In the genomic region with DNA sequence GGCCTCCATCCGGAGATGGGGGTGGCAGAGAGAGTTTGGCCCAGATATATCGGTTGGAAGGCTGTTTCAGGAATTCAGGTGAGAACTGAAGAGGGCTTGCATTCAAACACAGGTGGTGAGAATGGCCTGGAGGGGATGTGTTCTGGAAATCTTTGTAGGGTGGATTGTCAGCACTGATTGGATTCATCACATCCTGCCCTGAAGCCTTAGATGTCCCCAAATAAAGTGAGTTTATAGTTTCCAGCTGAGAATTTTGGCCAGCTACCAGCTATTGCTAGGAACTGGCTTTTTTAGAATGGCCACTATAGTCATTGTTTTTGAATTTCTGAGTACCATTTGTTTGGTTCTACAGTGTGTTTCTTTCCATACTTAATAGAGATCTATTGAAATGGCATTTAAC, we compare ENCODE assay signal across 3 cellular contexts.
TF ChIP-seq lines count a peak whose summit lies in the region.

No MANE protein-coding gene starts in this region.

TF ChIP-seq in SK-N-SH, 30 proteins besides CTCF, POLR2A, EP300 and RAD21:
- TF ChIP-seq, protein P1, sequence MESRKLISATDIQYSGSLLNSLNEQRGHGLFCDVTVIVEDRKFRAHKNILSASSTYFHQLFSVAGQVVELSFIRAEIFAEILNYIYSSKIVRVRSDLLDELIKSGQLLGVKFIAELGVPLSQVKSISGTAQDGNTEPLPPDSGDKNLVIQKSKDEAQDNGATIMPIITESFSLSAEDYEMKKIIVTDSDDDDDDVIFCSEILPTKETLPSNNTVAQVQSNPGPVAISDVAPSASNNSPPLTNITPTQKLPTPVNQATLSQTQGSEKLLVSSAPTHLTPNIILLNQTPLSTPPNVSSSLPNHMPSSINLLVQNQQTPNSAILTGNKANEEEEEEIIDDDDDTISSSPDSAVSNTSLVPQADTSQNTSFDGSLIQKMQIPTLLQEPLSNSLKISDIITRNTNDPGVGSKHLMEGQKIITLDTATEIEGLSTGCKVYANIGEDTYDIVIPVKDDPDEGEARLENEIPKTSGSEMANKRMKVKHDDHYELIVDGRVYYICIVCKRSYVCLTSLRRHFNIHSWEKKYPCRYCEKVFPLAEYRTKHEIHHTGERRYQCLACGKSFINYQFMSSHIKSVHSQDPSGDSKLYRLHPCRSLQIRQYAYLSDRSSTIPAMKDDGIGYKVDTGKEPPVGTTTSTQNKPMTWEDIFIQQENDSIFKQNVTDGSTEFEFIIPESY (IDR thresholded peaks at IDR 0.05; ENCODE audit: borderline replicate concordance, low read depth), result no peak
- peak; percentile 53 for TF ChIP-seq CHD2 (IDR thresholded peaks at IDR 0.05; ENCODE audit: low read length, partially characterized antibody)
- TF ChIP-seq RXRA (IDR thresholded peaks at IDR 0.05; ENCODE audit: borderline replicate concordance, low read depth), result no peak
- TF ChIP-seq FOSL2 (IDR thresholded peaks at IDR 0.05; ENCODE audit: borderline replicate concordance, low read depth), result no peak
- TF ChIP-seq TCF12 (IDR thresholded peaks at IDR 0.05), result peak; percentile 63; the same call in 1 of the 2 replicates
- TF ChIP-seq JUND (IDR thresholded peaks at IDR 0.05), result no peak
- peak; percentile 92 for TF ChIP-seq RCOR1 (IDR thresholded peaks at IDR 0.05; ENCODE audit: low read length)
- no peak for TF ChIP-seq FOXM1 (IDR thresholded peaks at IDR 0.05; ENCODE audit: low read depth)
- TF ChIP-seq MXI1 (IDR thresholded peaks at IDR 0.05; ENCODE audit: low read depth, low read length), result no peak
- TF ChIP-seq NRF1 (IDR thresholded peaks at IDR 0.05; ENCODE audit: low read depth, low read length), result no peak
- 0 out of 2 replicates have a peak, but pooled peaks have one; percentile 22 for TF ChIP-seq GATA2 (CRISPR knock-in tag; IDR thresholded peaks at IDR 0.05)
- TF ChIP-seq, protein P2, sequence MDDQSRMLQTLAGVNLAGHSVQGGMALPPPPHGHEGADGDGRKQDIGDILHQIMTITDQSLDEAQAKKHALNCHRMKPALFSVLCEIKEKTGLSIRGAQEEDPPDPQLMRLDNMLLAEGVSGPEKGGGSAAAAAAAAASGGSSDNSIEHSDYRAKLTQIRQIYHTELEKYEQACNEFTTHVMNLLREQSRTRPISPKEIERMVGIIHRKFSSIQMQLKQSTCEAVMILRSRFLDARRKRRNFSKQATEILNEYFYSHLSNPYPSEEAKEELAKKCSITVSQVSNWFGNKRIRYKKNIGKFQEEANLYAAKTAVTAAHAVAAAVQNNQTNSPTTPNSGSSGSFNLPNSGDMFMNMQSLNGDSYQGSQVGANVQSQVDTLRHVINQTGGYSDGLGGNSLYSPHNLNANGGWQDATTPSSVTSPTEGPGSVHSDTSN (IDR thresholded peaks at IDR 0.05), result no peak

TF ChIP-seq in SK-N-SH treated with all-trans-retinoic acid at 6 μM for 48 hours, 23 proteins besides CTCF, POLR2A, EP300 and RAD21 (continued from another document):
- no peak for TF ChIP-seq ZNF8 (CRISPR knock-in tag; IDR thresholded peaks at IDR 0.05)
- TF ChIP-seq, protein P3, sequence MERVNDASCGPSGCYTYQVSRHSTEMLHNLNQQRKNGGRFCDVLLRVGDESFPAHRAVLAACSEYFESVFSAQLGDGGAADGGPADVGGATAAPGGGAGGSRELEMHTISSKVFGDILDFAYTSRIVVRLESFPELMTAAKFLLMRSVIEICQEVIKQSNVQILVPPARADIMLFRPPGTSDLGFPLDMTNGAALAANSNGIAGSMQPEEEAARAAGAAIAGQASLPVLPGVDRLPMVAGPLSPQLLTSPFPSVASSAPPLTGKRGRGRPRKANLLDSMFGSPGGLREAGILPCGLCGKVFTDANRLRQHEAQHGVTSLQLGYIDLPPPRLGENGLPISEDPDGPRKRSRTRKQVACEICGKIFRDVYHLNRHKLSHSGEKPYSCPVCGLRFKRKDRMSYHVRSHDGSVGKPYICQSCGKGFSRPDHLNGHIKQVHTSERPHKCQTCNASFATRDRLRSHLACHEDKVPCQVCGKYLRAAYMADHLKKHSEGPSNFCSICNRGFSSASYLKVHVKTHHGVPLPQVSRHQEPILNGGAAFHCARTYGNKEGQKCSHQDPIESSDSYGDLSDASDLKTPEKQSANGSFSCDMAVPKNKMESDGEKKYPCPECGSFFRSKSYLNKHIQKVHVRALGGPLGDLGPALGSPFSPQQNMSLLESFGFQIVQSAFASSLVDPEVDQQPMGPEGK (CRISPR knock-in tag; IDR thresholded peaks at IDR 0.05; ENCODE audit: borderline replicate concordance), result no peak
- TF ChIP-seq, protein P4, sequence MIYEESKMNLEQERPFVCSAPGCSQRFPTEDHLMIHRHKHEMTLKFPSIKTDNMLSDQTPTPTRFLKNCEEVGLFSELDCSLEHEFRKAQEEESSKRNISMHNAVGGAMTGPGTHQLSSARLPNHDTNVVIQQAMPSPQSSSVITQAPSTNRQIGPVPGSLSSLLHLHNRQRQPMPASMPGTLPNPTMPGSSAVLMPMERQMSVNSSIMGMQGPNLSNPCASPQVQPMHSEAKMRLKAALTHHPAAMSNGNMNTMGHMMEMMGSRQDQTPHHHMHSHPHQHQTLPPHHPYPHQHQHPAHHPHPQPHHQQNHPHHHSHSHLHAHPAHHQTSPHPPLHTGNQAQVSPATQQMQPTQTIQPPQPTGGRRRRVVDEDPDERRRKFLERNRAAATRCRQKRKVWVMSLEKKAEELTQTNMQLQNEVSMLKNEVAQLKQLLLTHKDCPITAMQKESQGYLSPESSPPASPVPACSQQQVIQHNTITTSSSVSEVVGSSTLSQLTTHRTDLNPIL (CRISPR knock-in tag; IDR thresholded peaks at IDR 0.05; ENCODE audit: low read depth), result no peak
- no peak for TF ChIP-seq ZNF70 (CRISPR knock-in tag; IDR thresholded peaks at IDR 0.05)
- no peak for TF ChIP-seq PPARA (CRISPR knock-in tag; IDR thresholded peaks at IDR 0.05; ENCODE audit: borderline replicate concordance)
- no peak for TF ChIP-seq TOX (CRISPR knock-in tag; IDR thresholded peaks at IDR 0.05; ENCODE audit: borderline replicate concordance)
- TF ChIP-seq, protein P5, sequence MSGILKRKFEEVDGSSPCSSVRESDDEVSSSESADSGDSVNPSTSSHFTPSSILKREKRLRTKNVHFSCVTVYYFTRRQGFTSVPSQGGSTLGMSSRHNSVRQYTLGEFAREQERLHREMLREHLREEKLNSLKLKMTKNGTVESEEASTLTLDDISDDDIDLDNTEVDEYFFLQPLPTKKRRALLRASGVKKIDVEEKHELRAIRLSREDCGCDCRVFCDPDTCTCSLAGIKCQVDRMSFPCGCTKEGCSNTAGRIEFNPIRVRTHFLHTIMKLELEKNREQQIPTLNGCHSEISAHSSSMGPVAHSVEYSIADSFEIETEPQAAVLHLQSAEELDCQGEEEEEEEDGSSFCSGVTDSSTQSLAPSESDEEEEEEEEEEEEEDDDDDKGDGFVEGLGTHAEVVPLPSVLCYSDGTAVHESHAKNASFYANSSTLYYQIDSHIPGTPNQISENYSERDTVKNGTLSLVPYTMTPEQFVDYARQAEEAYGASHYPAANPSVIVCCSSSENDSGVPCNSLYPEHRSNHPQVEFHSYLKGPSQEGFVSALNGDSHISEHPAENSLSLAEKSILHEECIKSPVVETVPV (CRISPR knock-in tag; IDR thresholded peaks at IDR 0.05), result no peak
- no peak for TF ChIP-seq ISL1 (CRISPR knock-in tag; IDR thresholded peaks at IDR 0.05)
- TF ChIP-seq ZFP30 (CRISPR knock-in tag; IDR thresholded peaks at IDR 0.05), result no peak
- TF ChIP-seq ARNTL (CRISPR knock-in tag; IDR thresholded peaks at IDR 0.05; ENCODE audit: borderline replicate concordance, low read depth), result no peak

TF ChIP-seq in GM23338, 12 proteins besides CTCF, POLR2A, EP300 and RAD21 (continued from another document):
- TF ChIP-seq, protein P6, sequence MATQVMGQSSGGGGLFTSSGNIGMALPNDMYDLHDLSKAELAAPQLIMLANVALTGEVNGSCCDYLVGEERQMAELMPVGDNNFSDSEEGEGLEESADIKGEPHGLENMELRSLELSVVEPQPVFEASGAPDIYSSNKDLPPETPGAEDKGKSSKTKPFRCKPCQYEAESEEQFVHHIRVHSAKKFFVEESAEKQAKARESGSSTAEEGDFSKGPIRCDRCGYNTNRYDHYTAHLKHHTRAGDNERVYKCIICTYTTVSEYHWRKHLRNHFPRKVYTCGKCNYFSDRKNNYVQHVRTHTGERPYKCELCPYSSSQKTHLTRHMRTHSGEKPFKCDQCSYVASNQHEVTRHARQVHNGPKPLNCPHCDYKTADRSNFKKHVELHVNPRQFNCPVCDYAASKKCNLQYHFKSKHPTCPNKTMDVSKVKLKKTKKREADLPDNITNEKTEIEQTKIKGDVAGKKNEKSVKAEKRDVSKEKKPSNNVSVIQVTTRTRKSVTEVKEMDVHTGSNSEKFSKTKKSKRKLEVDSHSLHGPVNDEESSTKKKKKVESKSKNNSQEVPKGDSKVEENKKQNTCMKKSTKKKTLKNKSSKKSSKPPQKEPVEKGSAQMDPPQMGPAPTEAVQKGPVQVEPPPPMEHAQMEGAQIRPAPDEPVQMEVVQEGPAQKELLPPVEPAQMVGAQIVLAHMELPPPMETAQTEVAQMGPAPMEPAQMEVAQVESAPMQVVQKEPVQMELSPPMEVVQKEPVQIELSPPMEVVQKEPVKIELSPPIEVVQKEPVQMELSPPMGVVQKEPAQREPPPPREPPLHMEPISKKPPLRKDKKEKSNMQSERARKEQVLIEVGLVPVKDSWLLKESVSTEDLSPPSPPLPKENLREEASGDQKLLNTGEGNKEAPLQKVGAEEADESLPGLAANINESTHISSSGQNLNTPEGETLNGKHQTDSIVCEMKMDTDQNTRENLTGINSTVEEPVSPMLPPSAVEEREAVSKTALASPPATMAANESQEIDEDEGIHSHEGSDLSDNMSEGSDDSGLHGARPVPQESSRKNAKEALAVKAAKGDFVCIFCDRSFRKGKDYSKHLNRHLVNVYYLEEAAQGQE (IDR thresholded peaks at IDR 0.05; ENCODE audit: unreplicated experiment), result no peak
- no peak for TF ChIP-seq EZH2phosphoT487 (IDR thresholded peaks at IDR 0.05; ENCODE audit: unreplicated experiment)
- no peak for TF ChIP-seq ZNF114 (CRISPR knock-in tag; IDR thresholded peaks at IDR 0.05)
- TF ChIP-seq ZNF331 (CRISPR knock-in tag; IDR thresholded peaks at IDR 0.05; ENCODE audit: low read depth), result no peak
- TF ChIP-seq, protein P7, sequence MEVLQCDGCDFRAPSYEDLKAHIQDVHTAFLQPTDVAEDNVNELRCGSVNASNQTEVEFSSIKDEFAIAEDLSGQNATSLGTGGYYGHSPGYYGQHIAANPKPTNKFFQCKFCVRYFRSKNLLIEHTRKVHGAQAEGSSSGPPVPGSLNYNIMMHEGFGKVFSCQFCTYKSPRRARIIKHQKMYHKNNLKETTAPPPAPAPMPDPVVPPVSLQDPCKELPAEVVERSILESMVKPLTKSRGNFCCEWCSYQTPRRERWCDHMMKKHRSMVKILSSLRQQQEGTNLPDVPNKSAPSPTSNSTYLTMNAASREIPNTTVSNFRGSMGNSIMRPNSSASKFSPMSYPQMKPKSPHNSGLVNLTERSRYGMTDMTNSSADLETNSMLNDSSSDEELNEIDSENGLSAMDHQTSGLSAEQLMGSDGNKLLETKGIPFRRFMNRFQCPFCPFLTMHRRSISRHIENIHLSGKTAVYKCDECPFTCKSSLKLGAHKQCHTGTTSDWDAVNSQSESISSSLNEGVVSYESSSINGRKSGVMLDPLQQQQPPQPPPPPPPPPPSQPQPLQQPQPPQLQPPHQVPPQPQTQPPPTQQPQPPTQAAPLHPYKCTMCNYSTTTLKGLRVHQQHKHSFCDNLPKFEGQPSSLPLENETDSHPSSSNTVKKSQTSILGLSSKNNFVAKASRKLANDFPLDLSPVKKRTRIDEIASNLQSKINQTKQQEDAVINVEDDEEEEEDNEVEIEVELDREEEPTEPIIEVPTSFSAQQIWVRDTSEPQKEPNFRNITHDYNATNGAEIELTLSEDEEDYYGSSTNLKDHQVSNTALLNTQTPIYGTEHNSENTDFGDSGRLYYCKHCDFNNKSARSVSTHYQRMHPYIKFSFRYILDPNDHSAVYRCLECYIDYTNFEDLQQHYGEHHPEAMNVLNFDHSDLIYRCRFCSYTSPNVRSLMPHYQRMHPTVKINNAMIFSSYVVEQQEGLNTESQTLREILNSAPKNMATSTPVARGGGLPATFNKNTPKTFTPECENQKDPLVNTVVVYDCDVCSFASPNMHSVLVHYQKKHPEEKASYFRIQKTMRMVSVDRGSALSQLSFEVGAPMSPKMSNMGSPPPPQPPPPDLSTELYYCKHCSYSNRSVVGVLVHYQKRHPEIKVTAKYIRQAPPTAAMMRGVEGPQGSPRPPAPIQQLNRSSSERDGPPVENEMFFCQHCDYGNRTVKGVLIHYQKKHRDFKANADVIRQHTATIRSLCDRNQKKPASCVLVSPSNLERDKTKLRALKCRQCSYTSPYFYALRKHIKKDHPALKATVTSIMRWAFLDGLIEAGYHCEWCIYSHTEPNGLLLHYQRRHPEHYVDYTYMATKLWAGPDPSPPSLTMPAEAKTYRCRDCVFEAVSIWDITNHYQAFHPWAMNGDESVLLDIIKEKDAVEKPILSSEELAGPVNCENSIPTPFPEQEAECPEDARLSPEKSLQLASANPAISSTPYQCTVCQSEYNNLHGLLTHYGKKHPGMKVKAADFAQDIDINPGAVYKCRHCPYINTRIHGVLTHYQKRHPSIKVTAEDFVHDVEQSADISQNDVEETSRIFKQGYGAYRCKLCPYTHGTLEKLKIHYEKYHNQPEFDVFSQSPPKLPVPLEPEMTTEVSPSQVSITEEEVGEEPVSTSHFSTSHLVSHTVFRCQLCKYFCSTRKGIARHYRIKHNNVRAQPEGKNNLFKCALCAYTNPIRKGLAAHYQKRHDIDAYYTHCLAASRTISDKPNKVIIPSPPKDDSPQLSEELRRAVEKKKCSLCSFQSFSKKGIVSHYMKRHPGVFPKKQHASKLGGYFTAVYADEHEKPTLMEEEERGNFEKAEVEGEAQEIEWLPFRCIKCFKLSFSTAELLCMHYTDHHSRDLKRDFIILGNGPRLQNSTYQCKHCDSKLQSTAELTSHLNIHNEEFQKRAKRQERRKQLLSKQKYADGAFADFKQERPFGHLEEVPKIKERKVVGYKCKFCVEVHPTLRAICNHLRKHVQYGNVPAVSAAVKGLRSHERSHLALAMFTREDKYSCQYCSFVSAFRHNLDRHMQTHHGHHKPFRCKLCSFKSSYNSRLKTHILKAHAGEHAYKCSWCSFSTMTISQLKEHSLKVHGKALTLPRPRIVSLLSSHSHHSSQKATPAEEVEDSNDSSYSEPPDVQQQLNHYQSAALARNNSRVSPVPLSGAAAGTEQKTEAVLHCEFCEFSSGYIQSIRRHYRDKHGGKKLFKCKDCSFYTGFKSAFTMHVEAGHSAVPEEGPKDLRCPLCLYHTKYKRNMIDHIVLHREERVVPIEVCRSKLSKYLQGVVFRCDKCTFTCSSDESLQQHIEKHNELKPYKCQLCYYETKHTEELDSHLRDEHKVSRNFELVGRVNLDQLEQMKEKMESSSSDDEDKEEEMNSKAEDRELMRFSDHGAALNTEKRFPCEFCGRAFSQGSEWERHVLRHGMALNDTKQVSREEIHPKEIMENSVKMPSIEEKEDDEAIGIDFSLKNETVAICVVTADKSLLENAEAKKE (CRISPR knock-in tag; IDR thresholded peaks at IDR 0.05), result no peak
- TF ChIP-seq CREB1 (CRISPR knock-in tag; IDR thresholded peaks at IDR 0.05; ENCODE audit: low read depth), result no peak
- no peak for TF ChIP-seq JUNB (IDR thresholded peaks at IDR 0.05; ENCODE audit: unreplicated experiment)
- no peak for TF ChIP-seq POLR2AphosphoS5 (IDR thresholded peaks at IDR 0.05; ENCODE audit: low read depth)
- TF ChIP-seq, protein P8, sequence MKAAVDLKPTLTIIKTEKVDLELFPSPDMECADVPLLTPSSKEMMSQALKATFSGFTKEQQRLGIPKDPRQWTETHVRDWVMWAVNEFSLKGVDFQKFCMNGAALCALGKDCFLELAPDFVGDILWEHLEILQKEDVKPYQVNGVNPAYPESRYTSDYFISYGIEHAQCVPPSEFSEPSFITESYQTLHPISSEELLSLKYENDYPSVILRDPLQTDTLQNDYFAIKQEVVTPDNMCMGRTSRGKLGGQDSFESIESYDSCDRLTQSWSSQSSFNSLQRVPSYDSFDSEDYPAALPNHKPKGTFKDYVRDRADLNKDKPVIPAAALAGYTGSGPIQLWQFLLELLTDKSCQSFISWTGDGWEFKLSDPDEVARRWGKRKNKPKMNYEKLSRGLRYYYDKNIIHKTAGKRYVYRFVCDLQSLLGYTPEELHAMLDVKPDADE (IDR thresholded peaks at IDR 0.05), result no peak
- TF ChIP-seq NANOG (IDR thresholded peaks at IDR 0.05; ENCODE audit: borderline replicate concordance), result no peak
